ENCODE assay signal across 15 cellular contexts in genomic region chr1:225500589-225501192, GRCh38.
"Had no signal": no experiment of that assay in that cellular context is flagged by ENCODE, and none has a peak within 500 bp of the region (broad histone marks: within the 10 kb centered on the region; RNA-seq: fewer than 3 reads in every experiment).

No MANE protein-coding gene starts in this region.

- H3K27me3 Mint-ChIP-seq: stimulated activated naive CD8-positive, alpha-beta T cell treated with anti-CD3 and anti-CD28 coated beads, Interleukin-15, amount 100 ng/mL, for 72 hours; type B pancreatic cell had no signal

- ATAC-seq: activated CD4-positive, alpha-beta T cell treated with anti-CD3 and anti-CD28 coated beads for 36 hours; natural killer cell treated with Interleukin-12 subunit alpha and Interleukin-12 subunit beta and Interleukin-15 and Interleukin-18, amount 100 ng/mL, for 72 hours; stimulated activated naive CD8-positive, alpha-beta T cell treated with anti-CD3 and anti-CD28 coated beads, Interleukin-15, amount 100 ng/mL, for 72 hours had no signal

- DNase-seq: activated CD4-positive, alpha-beta memory T cell treated with anti-CD3 and anti-CD28 coated beads for 36 hours; activated CD4-positive, alpha-beta T cell treated with anti-CD3 and anti-CD28 coated beads for 36 hours; activated naive CD4-positive, alpha-beta T cell treated with Interleukin-2 at 50 U/mL for 16 hours; activated naive CD8-positive, alpha-beta T cell treated with anti-CD3 and anti-CD28 coated beads, Interleukin-2, amount 10 ng/mL, durations not matched to agents 7 days and 5 days; activated T-cell treated with anti-CD3 and anti-CD28 coated beads for 4 hours; anterior cingulate cortex; brain microvascular endothelial cell; central memory CD4-positive, alpha-beta T cell; immature natural killer cell; posterior cingulate gyrus; retina; stimulated activated naive CD8-positive, alpha-beta T cell treated with anti-CD3 and anti-CD28 coated beads, Interleukin-15, amount 100 ng/mL, for 72 hours had no signal

- H3K4me3 Mint-ChIP-seq: activated CD4-positive, alpha-beta memory T cell treated with anti-CD3 and anti-CD28 coated beads for 36 hours; activated CD4-positive, alpha-beta T cell treated with anti-CD3 and anti-CD28 coated beads for 36 hours; activated naive CD8-positive, alpha-beta T cell treated with anti-CD3 and anti-CD28 coated beads, Interleukin-2, amount 10 ng/mL, durations not matched to agents 7 days and 5 days; immature natural killer cell; natural killer cell treated with Interleukin-12 subunit alpha and Interleukin-12 subunit beta and Interleukin-15 and Interleukin-18, amount 100 ng/mL, for 72 hours; stimulated activated naive CD8-positive, alpha-beta T cell treated with anti-CD3 and anti-CD28 coated beads, Interleukin-15, amount 100 ng/mL, for 72 hours; type B pancreatic cell had no signal

- H3K4me3 ChIP-seq: coronary artery had no signal

- H3K9me3 Mint-ChIP-seq: activated CD4-positive, alpha-beta memory T cell treated with anti-CD3 and anti-CD28 coated beads for 36 hours; immature natural killer cell; natural killer cell treated with Interleukin-12 subunit alpha and Interleukin-12 subunit beta and Interleukin-15 and Interleukin-18, amount 100 ng/mL, for 72 hours; stimulated activated naive CD8-positive, alpha-beta T cell treated with anti-CD3 and anti-CD28 coated beads, Interleukin-15, amount 100 ng/mL, for 72 hours; type B pancreatic cell had no signal

- H3K27me3 ChIP-seq: brain microvascular endothelial cell had no signal

- H3K27ac Mint-ChIP-seq: activated CD4-positive, alpha-beta memory T cell treated with anti-CD3 and anti-CD28 coated beads for 36 hours; activated CD4-positive, alpha-beta T cell treated with anti-CD3 and anti-CD28 coated beads for 36 hours; activated naive CD8-positive, alpha-beta T cell treated with anti-CD3 and anti-CD28 coated beads, Interleukin-2, amount 10 ng/mL, durations not matched to agents 7 days and 5 days; immature natural killer cell; natural killer cell treated with Interleukin-12 subunit alpha and Interleukin-12 subunit beta and Interleukin-15 and Interleukin-18, amount 100 ng/mL, for 72 hours; type B pancreatic cell had no signal

- H3K36me3 Mint-ChIP-seq: activated CD4-positive, alpha-beta memory T cell treated with anti-CD3 and anti-CD28 coated beads for 36 hours; natural killer cell treated with Interleukin-12 subunit alpha and Interleukin-12 subunit beta and Interleukin-15 and Interleukin-18, amount 100 ng/mL, for 72 hours had no signal

- H3K4me1 Mint-ChIP-seq: immature natural killer cell had no signal

- H3K27ac ChIP-seq: brain microvascular endothelial cell, coronary artery had no signal
